In the genomic region with DNA sequence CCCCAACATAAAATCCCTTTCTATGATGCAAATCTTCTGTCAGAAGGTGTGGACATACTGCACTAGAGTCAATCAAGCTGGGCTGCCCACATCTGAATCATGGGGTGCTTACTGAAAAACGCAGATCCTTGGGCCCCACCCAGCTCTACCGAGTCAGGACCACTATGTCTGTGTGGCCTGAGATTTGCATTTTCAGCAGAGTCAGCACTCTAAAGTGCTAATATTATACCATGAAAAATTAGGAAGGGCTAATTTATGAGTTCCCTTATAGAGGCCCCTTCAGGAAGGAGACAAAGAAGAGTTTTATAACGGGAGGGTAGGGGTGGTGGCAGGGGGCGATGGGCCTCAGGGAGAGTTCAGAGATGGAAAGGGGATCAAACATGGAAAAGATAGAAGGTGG, we compare ENCODE assay signal across 23 cellular contexts.
DNase-seq lines count a peak whose midpoint lies in the region; ATAC-seq, FAIRE-seq and TF ChIP-seq lines count a peak whose summit lies in the region.
"Had no signal": no experiment of that assay in that cellular context is flagged by ENCODE, and none has a peak within 500 bp of the region (broad histone marks: within the 10 kb centered on the region; RNA-seq: fewer than 3 reads in every experiment).

No MANE protein-coding gene starts in this region.

- 76% methylated on average over 4 of the region's 4 CpGs for WGBS in A549 (ENCODE audit: missing lambda C conversion rate)

- DNase-seq in A549 (ENCODE audit: low read depth in 1 of 2, low spot score in 1 of 2) (no peak), GM23338 (ENCODE audit: low spot score) (no peak), amniotic epithelial cell (ENCODE audit: low read depth) (peak; percentile 11), neural crest cell (ENCODE audit: low read depth, low spot score) (no peak), NCI-H345 treated with DMSO at 0.1 percent for 48 hours (lab: John Stamatoyannopoulos, UW; ENCODE audit: unreplicated experiment) (no peak)
- no peak for DNase-seq in activated CD8-positive, alpha-beta T cell treated with anti-CD3 and anti-CD28 coated beads, Interleukin-2, amount 10 ng/mL, durations not matched to agents 7 days and 5 days
- DNase-seq in activated CD4-positive, alpha-beta T cell treated with anti-CD3 and anti-CD28 coated beads for 4 hours: no peak
- DNase-seq: CD4-positive, CD25-positive, alpha-beta regulatory T cell; CD8-positive, alpha-beta memory T cell; DMS 273 treated with DMSO at 0.1 percent for 48 hours; DMS79; EL; GDM1; GOT3 had no signal

- H3K27me3 Mint-ChIP-seq in GM23338 (ENCODE audit: insufficient read depth, low read depth, poor library complexity): peaks cover 3% of the 10 kb centered on the region
- no peaks in the 10 kb centered on the region for H3K27me3 Mint-ChIP-seq in neural crest cell (ENCODE audit: low read depth)
- peaks cover 16% of the 10 kb centered on the region for H3K27me3 Mint-ChIP-seq in activated CD8-positive, alpha-beta T cell treated with anti-CD3 and anti-CD28 coated beads, Interleukin-2, amount 10 ng/mL, durations not matched to agents 7 days and 5 days (ENCODE audit: low read depth)

- H3K27ac ChIP-seq in A549 (peak overlapping the region; percentile 12 to 70; a peak in 4 of 6 replicates), GM23338 (ENCODE audit: low read depth) (no peak overlapping the region)
- H3K27ac ChIP-seq: BLaER1, C4-2B had no signal

- H3K9me2 ChIP-seq in GM23338 (ENCODE audit: insufficient read depth): no peaks in the 10 kb centered on the region

- no peaks in the 10 kb centered on the region for H3K79me2 ChIP-seq in GM23338 (replicated peaks; ENCODE audit: insufficient read depth)

- no peak for TF ChIP-seq RAD21 in A549 (conservative IDR thresholded peaks at IDR 0.05 in 1 of 2, IDR thresholded peaks at IDR 0.05 in 1 of 2)

- no peak for TF ChIP-seq POLR2A in A549 (IDR thresholded peaks at IDR 0.05; ENCODE audit: low read length)

- H3K9me3 Mint-ChIP-seq in GM23338 (no peaks in the 10 kb centered on the region), neural crest cell (no peaks in the 10 kb centered on the region)
- no peaks in the 10 kb centered on the region for H3K9me3 Mint-ChIP-seq in activated CD8-positive, alpha-beta T cell treated with anti-CD3 and anti-CD28 coated beads, Interleukin-2, amount 10 ng/mL, durations not matched to agents 7 days and 5 days (ENCODE audit: insufficient read depth)
- H3K9me3 Mint-ChIP-seq: CD4-positive, CD25-positive, alpha-beta regulatory T cell; CD8-positive, alpha-beta memory T cell had no signal

- H3K4me1 ChIP-seq in A549 (peaks cover 40% of the 10 kb centered on the region), GM23338 (ENCODE audit: insufficient read depth) (no peaks in the 10 kb centered on the region)
- H3K4me1 ChIP-seq: BLaER1, HAP-1 had no signal

- TF ChIP-seq CTCF in A549 (IDR thresholded peaks at IDR 0.05) (no peak), GM23338 (conservative IDR thresholded peaks at IDR 0.05; ENCODE audit: low read depth in 2 of 2) (no peak), neural crest cell (conservative IDR thresholded peaks at IDR 0.05) (no peak)

- no peaks in the 10 kb centered on the region for H3F3A ChIP-seq in GM23338 (replicated peaks; ENCODE audit: low read depth)

- H3K4me3 ChIP-seq in A549: no peak overlapping the region
- no peak overlapping the region for H3K4me3 ChIP-seq in GM23338
- H3K4me3 ChIP-seq: BLaER1, GM12878, HAP-1 had no signal

- H3K4me2 ChIP-seq in A549 (no peak overlapping the region), GM23338 (no peak overlapping the region)
- H3K4me2 ChIP-seq: BLaER1 had no signal

- H4K20me1 ChIP-seq in GM23338 (replicated peaks; ENCODE audit: insufficient read depth): no peaks in the 10 kb centered on the region
- H4K20me1 ChIP-seq: BLaER1 had no signal

- H3K9me3 ChIP-seq in A549: no peaks in the 10 kb centered on the region
- H3K9me3 ChIP-seq: BLaER1, HAP-1 had no signal

- H3K4me3 Mint-ChIP-seq in GM23338 (no peak overlapping the region), neural crest cell (no peak overlapping the region)
- no peak overlapping the region for H3K4me3 Mint-ChIP-seq in activated CD8-positive, alpha-beta T cell treated with anti-CD3 and anti-CD28 coated beads, Interleukin-2, amount 10 ng/mL, durations not matched to agents 7 days and 5 days
- H3K4me3 Mint-ChIP-seq: B cell; CD4-positive, CD25-positive, alpha-beta regulatory T cell; CD8-positive, alpha-beta memory T cell had no signal

- no peaks in the 10 kb centered on the region for H3K36me3 ChIP-seq in GM23338 (ENCODE audit: insufficient read depth)
- H3K36me3 ChIP-seq: BLaER1, HAP-1 had no signal

- peak overlapping the region; percentile 47 for H2AFZ ChIP-seq in GM23338

- POLR2A ChIA-PET in A549 (lab: Yijun Ruan, JAX): no interaction called here
- POLR2A ChIA-PET in activated CD8-positive, alpha-beta T cell treated with anti-CD3 and anti-CD28 coated beads, Interleukin-2, amount 10 ng/mL, durations not matched to agents 7 days and 5 days (lab: Charles Lee): no interaction called here

- H3K27me3 ChIP-seq in GM23338 (ENCODE audit: insufficient read depth): no peaks in the 10 kb centered on the region
- H3K27me3 ChIP-seq: BLaER1 had no signal

- ATAC-seq in A549: no peak
- no peak for ATAC-seq in GM23338
- no peak for ATAC-seq in activated CD8-positive, alpha-beta T cell treated with anti-CD3 and anti-CD28 coated beads, Interleukin-2, amount 10 ng/mL, durations not matched to agents 7 days and 5 days
- ATAC-seq in HG03097 (IDR thresholded peaks at IDR 0.05; ENCODE audit: low FRiP score, unreplicated experiment): no peak
- ATAC-seq: GM12878 had no signal

- no peaks in the 10 kb centered on the region for H3K36me3 Mint-ChIP-seq in GM23338 (ENCODE audit: low read depth)
- no peaks in the 10 kb centered on the region for H3K36me3 Mint-ChIP-seq in neural crest cell (ENCODE audit: low read depth)
- H3K36me3 Mint-ChIP-seq in activated CD8-positive, alpha-beta T cell treated with anti-CD3 and anti-CD28 coated beads, Interleukin-2, amount 10 ng/mL, durations not matched to agents 7 days and 5 days (ENCODE audit: low read depth): no peaks in the 10 kb centered on the region
- H3K36me3 Mint-ChIP-seq: CD4-positive, CD25-positive, alpha-beta regulatory T cell had no signal

- H3K4me1 Mint-ChIP-seq in GM23338: no peaks in the 10 kb centered on the region; the same call in 2 of the 3 replicates
- H3K4me1 Mint-ChIP-seq in neural crest cell: peaks cover 27% of the 10 kb centered on the region
- H3K4me1 Mint-ChIP-seq in activated CD8-positive, alpha-beta T cell treated with anti-CD3 and anti-CD28 coated beads, Interleukin-2, amount 10 ng/mL, durations not matched to agents 7 days and 5 days (ENCODE audit: low read depth): no peaks in the 10 kb centered on the region
- H3K4me1 Mint-ChIP-seq: B cell; CD4-positive, CD25-positive, alpha-beta regulatory T cell; CD8-positive, alpha-beta memory T cell had no signal

- FAIRE-seq in A549 (lab: Jason Lieb, UNC): no peak
- FAIRE-seq: D721Med, GM12878, GM19239, H54 had no signal

- H3K27ac Mint-ChIP-seq in GM23338 (no peak overlapping the region), neural crest cell (ENCODE audit: unreplicated experiment) (peak overlapping the region; percentile 77)
- H3K27ac Mint-ChIP-seq in activated CD8-positive, alpha-beta T cell treated with anti-CD3 and anti-CD28 coated beads, Interleukin-2, amount 10 ng/mL, durations not matched to agents 7 days and 5 days: no peak overlapping the region
- H3K27ac Mint-ChIP-seq: B cell; CD4-positive, CD25-positive, alpha-beta regulatory T cell; CD8-positive, alpha-beta memory T cell had no signal

- no peak for TF ChIP-seq EP300 in A549 (IDR thresholded peaks at IDR 0.05)

- CTCF ChIA-PET in A549 (lab: Yijun Ruan, JAX): interaction anchor here (0.9 to 6.8 kb wide), 6 partner anchors 13 to 463 kb away, joined by 3 to 55 read pairs (median 10); no protein-coding TSS in a partner anchor
- CTCF ChIA-PET in activated CD8-positive, alpha-beta T cell treated with anti-CD3 and anti-CD28 coated beads, Interleukin-2, amount 10 ng/mL, durations not matched to agents 7 days and 5 days (lab: Charles Lee): interaction anchor here (1.4 kb wide), 1 partner anchor 24 kb away, joined by 7 read pairs; no protein-coding TSS in a partner anchor

TF ChIP-seq in A549, 52 proteins besides CTCF, POLR2A, EP300 and RAD21:
- TF ChIP-seq MAFK (IDR thresholded peaks at IDR 0.05; ENCODE audit: partially characterized antibody) (peak; percentile 79), NR3C1 (IDR thresholded peaks at IDR 0.05) (no peak), RFX5 (IDR thresholded peaks at IDR 0.05) (no peak), ZFP36 (IDR thresholded peaks at IDR 0.05; ENCODE audit: borderline replicate concordance, partially characterized antibody) (no peak), EHF (CRISPR knock-in tag; IDR thresholded peaks at IDR 0.05) (no peak), HOXA7 (CRISPR knock-in tag; IDR thresholded peaks at IDR 0.05) (no peak)
TF ChIP-seq in A549: peak in this region for 1.

TF ChIP-seq in GM23338, 12 proteins besides CTCF, POLR2A, EP300 and RAD21 (continues in another document):
- TF ChIP-seq NANOG (IDR thresholded peaks at IDR 0.05; ENCODE audit: borderline replicate concordance): no peak
